8 cellular contexts compared by ENCODE assay signal in the genomic region with DNA sequence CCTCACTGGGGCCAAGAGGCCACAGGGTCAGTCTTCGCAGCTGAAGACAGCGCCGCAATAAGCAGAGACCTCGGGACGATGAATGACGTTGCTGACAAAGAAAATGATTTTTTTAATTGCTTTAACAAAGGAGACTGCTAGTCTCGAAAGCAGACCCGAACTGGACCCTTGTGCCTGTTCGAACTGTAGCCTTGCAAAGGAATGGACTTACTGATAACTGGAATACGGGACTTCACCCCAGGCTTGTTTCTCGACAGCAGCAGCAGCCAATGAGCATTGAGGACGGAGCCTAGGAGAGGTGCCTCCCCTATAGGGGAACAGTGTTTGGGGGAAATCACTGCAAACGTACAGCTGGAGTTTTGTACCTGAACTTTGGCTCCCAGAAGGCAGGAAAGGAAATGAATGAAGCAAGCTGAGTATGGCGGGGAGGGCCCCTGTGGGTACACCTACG. TPM values are rescaled to one million over a fixed set of nuclear protein-coding genes. Genes with fewer than 3 reads are reported as not detected.
DNase-seq lines count a peak whose midpoint lies in the region; ATAC-seq and TF ChIP-seq lines count a peak whose summit lies in the region.

No MANE protein-coding gene starts in this region.

- DNase-seq in DMS53 (lab: John Stamatoyannopoulos, UW) = peak; percentile 43
- DNase-seq in DMS53 treated with DMSO at 0.1 percent for 48 hours (lab: John Stamatoyannopoulos, UW; ENCODE audit: unreplicated experiment) = no peak
- no peak for DNase-seq in PC-3
- DNase-seq in dermis blood vessel endothelial cell = peak; percentile 50
- DNase-seq in NCI-H1436 (lab: John Stamatoyannopoulos, UW) = no peak

- H2AFZ ChIP-seq in PC-3 (ENCODE audit: low read length) = peak overlapping the region; percentile 54; the same call in 1 of the 2 replicates

- no peaks in the 10 kb centered on the region for H3F3A ChIP-seq in PC-3 (ENCODE audit: low read length, unreplicated experiment)

- CTCF ChIA-PET in PC-3 (lab: Charles Lee) = no interaction called here

- H3K9me3 ChIP-seq in PC-3 (ENCODE audit: low read length) = no peaks in the 10 kb centered on the region
- no peaks in the 10 kb centered on the region for H3K9me3 ChIP-seq in mesodermal cell (ENCODE audit: control insufficient read depth, low read length)

- POLR2A ChIA-PET in PC-3 (lab: Charles Lee; ENCODE audit: unreplicated experiment) = interaction anchor here (1.1 kb wide), 1 partner anchor 54 kb away, joined by 6 read pairs; no protein-coding TSS in a partner anchor

- H3K79me2 ChIP-seq in PC-3 (ENCODE audit: low read length) = peaks cover 25% of the 10 kb centered on the region

- intact Hi-C loops in PC-3 (cut with micrococcal nuclease) = loop anchor here (2.0 to 10.0 kb wide), 2 partner anchors 52 to 56 kb away; partner anchors contain the start of gene LSM14B

- WGBS in mesodermal cell (ENCODE audit: insufficient coverage in 2 of 2), 2 experiments = 28 to 55% methylated on average over 5 to 13 of the region's 15 CpGs
- WGBS in urinary bladder = 13% methylated on average over 15 of the region's 15 CpGs

- TF ChIP-seq CTCF in PC-3 (conservative IDR thresholded peaks at IDR 0.05; ENCODE audit: low read depth, low read length) = no peak

- H3K4me1 ChIP-seq in PC-3 (ENCODE audit: insufficient read depth, low read length) (peaks cover 39% of the 10 kb centered on the region), mesodermal cell (ENCODE audit: control insufficient read depth, insufficient read depth, low read length, poor library complexity, severe bottlenecking) (peaks cover 31% of the 10 kb centered on the region), urinary bladder (ENCODE audit: insufficient read depth) (peaks cover 3% of the 10 kb centered on the region)

- peak overlapping the region; percentile 84; the same call in 1 of the 2 replicates for H3K9ac ChIP-seq in PC-3 (ENCODE audit: low read length)

- ATAC-seq in PC-3 (no peak), GM21717 (IDR thresholded peaks at IDR 0.05; ENCODE audit: unreplicated experiment) (no peak)

- no peaks in the 10 kb centered on the region for H3K27me3 ChIP-seq in PC-3 (ENCODE audit: low read length)

- peaks cover 21% of the 10 kb centered on the region for H4K20me1 ChIP-seq in PC-3 (ENCODE audit: low read length)

- H3K27ac ChIP-seq in PC-3 (ENCODE audit: low read length) (no peak overlapping the region), mesodermal cell (ENCODE audit: low read depth, low read length, severe bottlenecking) (peak overlapping the region; percentile 88), urinary bladder (ENCODE audit: low read depth) (no peak overlapping the region)

- H3K36me3 ChIP-seq in PC-3 (ENCODE audit: low read depth, low read length) (no peaks in the 10 kb centered on the region), mesodermal cell (ENCODE audit: control insufficient read depth, insufficient read depth, low read length) (peaks cover 9% of the 10 kb centered on the region), urinary bladder (ENCODE audit: insufficient read depth) (no peaks in the 10 kb centered on the region)

- no peaks in the 10 kb centered on the region for H3K9me2 ChIP-seq in PC-3 (replicated peaks; ENCODE audit: low read length)

- peak overlapping the region; percentile 82 for H3K4me2 ChIP-seq in PC-3 (ENCODE audit: low read length)

- TSS peak; percentile 86 for BruUV-seq in PC-3 (replicated peaks; lab: Mats Ljungman, UMichigan)

- peak overlapping the region; percentile 83 for H3K4me3 ChIP-seq in PC-3 (ENCODE audit: low read length)
- peak overlapping the region; percentile 58 for H3K4me3 ChIP-seq in mesodermal cell (ENCODE audit: extremely low read depth, insufficient read depth, low read length, poor library complexity, severe bottlenecking)
- H3K4me3 ChIP-seq in urinary bladder (ENCODE audit: low read depth, low read length) = peak overlapping the region; percentile 84

RNA-seq across cellular contexts. Expression of gene TAF4, which starts 1.3 kb away (rescaled TPM):
- total RNA-seq in PC-3 (2014; rRNA removed) = 9.6 and 15.1 TPM in 2 replicates
- 3.6 and 7.6 TPM in 2 replicates for total RNA-seq in dermis blood vessel endothelial cell
- polyA plus RNA-seq in mesodermal cell (2013, experiment 1 of 2) = 10.7 TPM
- polyA plus RNA-seq in mesodermal cell (2013, experiment 2 of 2) = 13.5 TPM
- total RNA-seq in urinary bladder = 8.9 TPM
- polyA plus RNA-seq in urinary bladder = 9.9 TPM

RNA-seq across cellular contexts. Expression of gene LSM14B, which starts 55.3 kb away (rescaled TPM):
- total RNA-seq in PC-3 (2014; rRNA removed) (50.1 and 51.8 TPM in 2 replicates), dermis blood vessel endothelial cell (31.3 and 32.8 TPM in 2 replicates), urinary bladder (28.5 TPM)
- polyA plus RNA-seq in mesodermal cell (2013, experiment 1 of 2) = 40.0 TPM
- 30.6 TPM for polyA plus RNA-seq in mesodermal cell (2013, experiment 2 of 2)
- polyA plus RNA-seq in urinary bladder = 42.9 TPM

Comparison
In these comparisons a context has a peak if more than half of its experiments do, and no peak if none do; other contexts are left out.
1. DNase-seq: peak in DMS53 (single experiment) and dermis blood vessel endothelial cell (single experiment); none in DMS53 treated with DMSO at 0.1 percent for 48 hours (single experiment), PC-3 (single experiment) and NCI-H1436 (single experiment).
2. Peak in every context shown above with its lines, with median percentiles within 50 percentile points of each other: H3K4me3 ChIP-seq.